1 cellular context compared by ENCODE assay signal in the genomic region with DNA sequence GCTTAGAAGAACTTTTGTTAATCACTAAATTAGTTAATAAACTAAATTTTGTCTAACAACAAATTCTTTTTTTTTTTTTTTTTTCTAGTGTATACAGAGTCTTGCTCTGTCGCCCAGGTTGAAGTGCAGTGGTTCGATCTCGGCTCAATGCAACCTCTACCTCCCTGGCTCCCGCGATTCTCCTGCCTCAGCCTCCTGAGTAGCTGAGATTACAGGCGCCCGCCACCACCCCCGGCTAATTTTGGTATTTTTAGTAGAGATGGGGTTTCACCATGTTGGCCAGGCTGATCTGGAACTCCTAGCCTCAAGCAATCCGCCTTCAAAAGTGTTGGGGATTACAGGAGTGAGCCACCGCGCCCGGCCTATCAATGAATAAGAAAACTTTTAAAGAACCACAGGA.
TF ChIP-seq lines count a peak whose summit lies in the region.

No MANE protein-coding gene starts in this region.

TF ChIP-seq in endothelial cell of umbilical vein, 7 proteins besides CTCF, POLR2A, EP300 and RAD21:
- TF ChIP-seq MYC (IDR thresholded peaks at IDR 0.05; ENCODE audit: low read depth, low read length) (no peak), EZH2 (IDR thresholded peaks at IDR 0.05; ENCODE audit: borderline replicate concordance, low read depth, low read length, severe bottlenecking) (no peak), GATA2 (IDR thresholded peaks at IDR 0.05; ENCODE audit: insufficient read depth, insufficient read length, low read depth, low read length) (no peak), JUN (IDR thresholded peaks at IDR 0.05; ENCODE audit: borderline replicate concordance, insufficient read depth, insufficient read length, low read depth) (no peak), FOS (IDR thresholded peaks at IDR 0.05; ENCODE audit: borderline replicate concordance, insufficient read depth, low read length) (no peak), POLR2AphosphoS5 (IDR thresholded peaks at IDR 0.05; ENCODE audit: insufficient read depth, low read depth, low read length) (no peak)
- TF ChIP-seq, protein P1, sequence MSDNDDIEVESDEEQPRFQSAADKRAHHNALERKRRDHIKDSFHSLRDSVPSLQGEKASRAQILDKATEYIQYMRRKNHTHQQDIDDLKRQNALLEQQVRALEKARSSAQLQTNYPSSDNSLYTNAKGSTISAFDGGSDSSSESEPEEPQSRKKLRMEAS (IDR thresholded peaks at IDR 0.05; ENCODE audit: insufficient read depth, insufficient read length), result no peak
